ENCODE assay signal across 8 cellular contexts in the genomic region with DNA sequence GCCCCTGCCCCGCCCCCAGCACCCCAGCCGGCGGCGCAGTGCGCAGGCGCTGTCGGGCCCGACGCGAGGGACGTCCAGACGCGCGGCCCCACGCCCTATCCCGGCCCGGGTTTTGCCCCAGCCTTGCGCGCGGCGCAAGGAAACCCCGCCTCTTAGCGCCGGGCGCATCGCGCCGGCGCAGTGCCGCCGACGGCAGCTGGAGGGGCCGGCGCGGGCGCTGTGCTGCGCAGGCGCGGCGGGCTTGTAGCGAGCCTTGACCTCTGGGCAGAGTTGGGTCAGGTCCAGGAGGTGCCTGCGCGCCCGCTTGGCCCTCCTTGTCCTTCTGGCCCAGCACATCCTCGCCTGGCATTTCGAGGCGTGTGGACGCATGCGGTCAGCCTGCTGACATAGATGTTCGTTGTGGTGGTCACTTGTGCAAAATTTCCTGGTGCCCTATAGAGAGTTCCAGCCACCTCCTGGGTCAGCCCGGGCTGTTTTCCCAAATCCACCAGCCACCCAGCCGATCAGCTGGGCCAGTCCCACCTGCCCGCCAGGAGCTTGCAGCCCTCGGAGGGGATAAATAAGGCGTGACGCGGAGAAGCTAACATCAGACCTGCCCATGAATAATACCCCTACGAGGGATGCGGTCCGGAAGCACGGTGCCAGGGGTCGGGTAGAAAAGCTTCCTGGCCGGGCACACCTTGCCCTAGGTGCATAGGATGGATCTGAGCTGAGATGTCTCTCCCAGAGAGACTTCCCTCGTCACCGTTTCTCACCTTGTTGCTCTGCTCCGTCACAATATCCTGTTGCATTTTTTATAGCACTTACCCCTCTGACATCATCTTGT. TPM values are rescaled to one million over a fixed set of nuclear protein-coding genes. Genes with fewer than 3 reads are reported as not detected.
A peak's percentile ranks its signal among the peaks of the same experiment; 100 is the strongest.
DNase-seq lines count a peak whose midpoint lies in the region; ATAC-seq, FAIRE-seq and TF ChIP-seq lines count a peak whose summit lies in the region.

No MANE protein-coding gene starts in this region.

- POLR2A ChIA-PET in activated B cell treated with CpG ODN at 0.5 μM for 24 hours (lab: Charles Lee) = interaction anchor here (0.5 to 6.2 kb wide), 10 partner anchors 10 to 392 kb away, joined by 3 to 64 read pairs (median 7); a partner anchor contains a TSS

- peaks cover 46% of the 10 kb centered on the region for H3K79me2 ChIP-seq in keratinocyte (ENCODE audit: control insufficient read depth, insufficient read depth, low read length)

- peak overlapping the region; percentile 86 for H3K9ac ChIP-seq in keratinocyte (ENCODE audit: control insufficient read depth, extremely low read depth, insufficient read depth, low read length)

- dilution Hi-C loops in keratinocyte (cut with MboI; ENCODE audit: extremely low pct_ligation_motif_present, low sequenced_read_pairs) = no loop called here

- H3K27ac Mint-ChIP-seq in activated B cell treated with CpG ODN at 0.5 μM for 24 hours = peak overlapping the region; percentile 91

- peaks cover 4 to 16% of the 10 kb centered on the region in 2 experiments for H3K36me3 ChIP-seq in keratinocyte (ENCODE audit: control insufficient read depth in 2 of 2, extremely low read depth in 1 of 2, insufficient read depth in 2 of 2, low read length in 2 of 2)

- intact Hi-C loops in activated B cell treated with CpG ODN at 0.5 μM for 24 hours (cut with micrococcal nuclease) = loop anchor here (1.0 kb wide), 5 partner anchors 11 to 153 kb away; a partner anchor contains a TSS

- peak overlapping the region; percentile 90 for H3K4me2 ChIP-seq in keratinocyte (ENCODE audit: control insufficient read depth, extremely low read depth, insufficient read depth, low read depth, low read length)

- H3K9me3 Mint-ChIP-seq in activated B cell treated with CpG ODN at 0.5 μM for 24 hours = no peaks in the 10 kb centered on the region

- H3K4me3 Mint-ChIP-seq in activated B cell treated with CpG ODN at 0.5 μM for 24 hours = peak overlapping the region; percentile 95

- TF ChIP-seq CTCF in activated B cell treated with CpG ODN at 0.5 μM for 24 hours (IDR thresholded peaks at IDR 0.05) (no peak), keratinocyte (optimal IDR thresholded peaks at IDR 0.05 in 1 of 3, IDR thresholded peaks at IDR 0.05 in 1 of 3, conservative IDR thresholded peaks at IDR 0.05 in 1 of 3; ENCODE audit: extremely low read depth in 1 of 3, insufficient read depth in 2 of 3, low read length in 3 of 3) (no peak)

- H3K9me3 ChIP-seq in keratinocyte (ENCODE audit: control insufficient read depth, low read depth, low read length) = no peaks in the 10 kb centered on the region

- H3K36me3 Mint-ChIP-seq in activated B cell treated with CpG ODN at 0.5 μM for 24 hours (ENCODE audit: low read depth) = peaks cover 22% of the 10 kb centered on the region

- FAIRE-seq in keratinocyte (lab: Jason Lieb, UNC) = no peak

- H3K27me3 Mint-ChIP-seq in activated B cell treated with CpG ODN at 0.5 μM for 24 hours = no peaks in the 10 kb centered on the region

- peak overlapping the region; percentile 96 for H2AFZ ChIP-seq in keratinocyte (ENCODE audit: control insufficient read depth, low read length)

- peaks cover 52% of the 10 kb centered on the region for H3K4me1 Mint-ChIP-seq in activated B cell treated with CpG ODN at 0.5 μM for 24 hours

- peak overlapping the region; percentile 75 to 95 (median 85) for H3K4me3 ChIP-seq in keratinocyte (ENCODE audit: control insufficient read depth in 2 of 3, extremely low read depth in 1 of 3, insufficient read depth in 2 of 3, low read depth in 1 of 3, low read length in 3 of 3)

- H3K9me1 ChIP-seq in keratinocyte (ENCODE audit: control insufficient read depth, extremely low read depth, insufficient read depth, low read length) = peaks cover 4% of the 10 kb centered on the region

- no peaks in the 10 kb centered on the region for H3K27me3 ChIP-seq in keratinocyte (ENCODE audit: control insufficient read depth, extremely low read depth, insufficient read depth, low read length)

- no peaks in the 10 kb centered on the region for H4K20me1 ChIP-seq in keratinocyte (ENCODE audit: control insufficient read depth, extremely low read depth, insufficient read depth, low read length)

- H3K27ac ChIP-seq in caudate nucleus (ENCODE audit: low read depth, low read length) (peak overlapping the region; percentile 67), keratinocyte (ENCODE audit: control insufficient read depth, insufficient read depth, low read length) (peak overlapping the region; percentile 58)

- CTCF ChIA-PET in activated B cell treated with CpG ODN at 0.5 μM for 24 hours (lab: Charles Lee) = interaction anchor here (1.1 to 1.5 kb wide), 2 partner anchors 45 to 179 kb away, joined by 4 read pairs; no protein-coding TSS in a partner anchor

- DNase-seq in AG08395 (ENCODE audit: low spot score) (peak; percentile 99), NCI-H2227 treated with DMSO at 0.1 percent for 48 hours (lab: John Stamatoyannopoulos, UW) (peak; percentile 87), activated B cell treated with CpG ODN at 0.5 μM for 24 hours (peak; percentile 97), caudate nucleus (lab: John Stamatoyannopoulos, UW) (peak; percentile 17 to 93 (median 84)), keratinocyte (ENCODE audit: low read depth, low spot score) (peak; percentile 42)
- DNase-seq in stimulated activated CD4-positive, alpha-beta T cell treated with anti-CD3 and anti-CD28 coated beads, Interleukin-12 subunit alpha, Interleukin-12 subunit beta, amount 100 ng/mL, for 4 hours = peak; percentile 94

- ATAC-seq in GM18909 (IDR thresholded peaks at IDR 0.05; ENCODE audit: poor library complexity, unreplicated experiment) = peak; percentile 93
- peak; percentile 88 for ATAC-seq in HG03139 (IDR thresholded peaks at IDR 0.05; ENCODE audit: unreplicated experiment)
- peak; percentile 97 for ATAC-seq in activated B cell treated with CpG ODN at 0.5 μM for 24 hours (ENCODE audit: low read depth)

- H3K4me1 ChIP-seq in keratinocyte (ENCODE audit: control insufficient read depth, extremely low read depth, insufficient read depth, low read length) = peaks cover 32% of the 10 kb centered on the region

RNA-seq across cellular contexts. Expression of a gene that starts 0.4 kb away (rescaled TPM):
- 54.2 and 58.4 TPM in 2 replicates for total RNA-seq in activated B cell treated with CpG ODN at 0.5 μM for 24 hours
- polyA plus RNA-seq in keratinocyte = 70.7 to 86.9 TPM (median 75.3 TPM) in 3 replicates
- polyA plus RNA-seq in keratinocyte (2011; ENCODE audit: low read depth) = 211 TPM
- 66.1 and 129 TPM in 2 replicates for polyA plus RNA-seq in keratinocyte (2011; cell fraction: cytosol; rRNA removed)
- polyA plus RNA-seq in keratinocyte (2011; cell fraction: nucleus; rRNA removed) = 26.8 and 42.0 TPM in 2 replicates
- polyA plus RNA-seq in keratinocyte (2012; ENCODE audit: low replicate concordance) = 79.1 and 112 TPM in 2 replicates
- 90.1 to 126 TPM (median 96.3 TPM) in 3 replicates for polyA minus RNA-seq in keratinocyte
- polyA minus RNA-seq in keratinocyte (2011; cell fraction: cytosol; rRNA and poly(A)+ RNA removed) = 106 TPM
- polyA minus RNA-seq in keratinocyte (2011; cell fraction: nucleus; rRNA and poly(A)+ RNA removed) = 26.6 and 32.0 TPM in 2 replicates

RNA-seq across cellular contexts. Expression of a gene that starts 10.9 kb away (rescaled TPM):
- total RNA-seq in activated B cell treated with CpG ODN at 0.5 μM for 24 hours = 84.0 and 86.1 TPM in 2 replicates
- 48.3 to 100 TPM (median 99.7 TPM) in 3 replicates for polyA plus RNA-seq in keratinocyte
- polyA plus RNA-seq in keratinocyte (2011; ENCODE audit: low read depth) = 103 TPM
- 59.0 and 59.8 TPM in 2 replicates for polyA plus RNA-seq in keratinocyte (2011; cell fraction: cytosol; rRNA removed)
- 9.8 and 16.4 TPM in 2 replicates for polyA plus RNA-seq in keratinocyte (2011; cell fraction: nucleus; rRNA removed)
- 71.0 and 118 TPM in 2 replicates for polyA plus RNA-seq in keratinocyte (2012; ENCODE audit: low replicate concordance)
- 5.2 to 8.3 TPM (median 6.4 TPM) in 3 replicates for polyA minus RNA-seq in keratinocyte
- polyA minus RNA-seq in keratinocyte (2011; cell fraction: cytosol; rRNA and poly(A)+ RNA removed) = 37.8 TPM
- 3.3 and 3.9 TPM in 2 replicates for polyA minus RNA-seq in keratinocyte (2011; cell fraction: nucleus; rRNA and poly(A)+ RNA removed)

RNA-seq across cellular contexts. Expression of a gene that starts 23.8 kb away (rescaled TPM):
- total RNA-seq in activated B cell treated with CpG ODN at 0.5 μM for 24 hours = 0.05 and 0.09 TPM in 2 replicates
- 0.03 TPM in 1 of 3 replicates, not detected in the others for polyA plus RNA-seq in keratinocyte
- polyA plus RNA-seq in keratinocyte (2011; ENCODE audit: low read depth) = not detected
- not detected in 2 replicates for polyA plus RNA-seq in keratinocyte (2011; cell fraction: cytosol; rRNA removed)
- polyA plus RNA-seq in keratinocyte (2011; cell fraction: nucleus; rRNA removed) = 0.04 TPM in 1 of 2 replicates, not detected in the other
- polyA plus RNA-seq in keratinocyte (2012; ENCODE audit: low replicate concordance) = 0.02 and 0.08 TPM in 2 replicates
- not detected in 3 replicates for polyA minus RNA-seq in keratinocyte
- polyA minus RNA-seq in keratinocyte (2011; cell fraction: cytosol; rRNA and poly(A)+ RNA removed) = not detected
- not detected in 2 replicates for polyA minus RNA-seq in keratinocyte (2011; cell fraction: nucleus; rRNA and poly(A)+ RNA removed)

RNA-seq across cellular contexts. Expression of a gene that starts 36.0 kb away (rescaled TPM):
- 262 and 278 TPM in 2 replicates for total RNA-seq in activated B cell treated with CpG ODN at 0.5 μM for 24 hours
- 102 to 171 TPM (median 138 TPM) in 3 replicates for polyA plus RNA-seq in keratinocyte
- 63.5 TPM for polyA plus RNA-seq in keratinocyte (2011; ENCODE audit: low read depth)
- 76.8 and 119 TPM in 2 replicates for polyA plus RNA-seq in keratinocyte (2011; cell fraction: cytosol; rRNA removed)
- polyA plus RNA-seq in keratinocyte (2011; cell fraction: nucleus; rRNA removed) = 133 and 140 TPM in 2 replicates
- polyA plus RNA-seq in keratinocyte (2012; ENCODE audit: low replicate concordance) = 25.5 and 178 TPM in 2 replicates
- polyA minus RNA-seq in keratinocyte = 74.1 to 149 TPM (median 79.1 TPM) in 3 replicates
- polyA minus RNA-seq in keratinocyte (2011; cell fraction: cytosol; rRNA and poly(A)+ RNA removed) = 105 TPM
- polyA minus RNA-seq in keratinocyte (2011; cell fraction: nucleus; rRNA and poly(A)+ RNA removed) = 54.2 and 59.5 TPM in 2 replicates

Comparison
In these comparisons a context has a peak if more than half of its experiments do, and no peak if none do; other contexts are left out.
1. Peak in every context shown above with its lines: DNase-seq, ATAC-seq, H3K4me3 ChIP-seq and H3K27ac ChIP-seq.
2. DNase-seq: peak in every context shown above with its lines; median percentile 99 in AG08395; 97 in activated B cell treated with CpG ODN at 0.5 μM for 24 hours; 94 in stimulated activated CD4-positive, alpha-beta T cell treated with anti-CD3 and anti-CD28 coated beads, Interleukin-12 subunit alpha, Interleukin-12 subunit beta, amount 100 ng/mL, for 4 hours; 87 in NCI-H2227 treated with DMSO at 0.1 percent for 48 hours; 84 in caudate nucleus; 42 in keratinocyte.